In the genomic region with DNA sequence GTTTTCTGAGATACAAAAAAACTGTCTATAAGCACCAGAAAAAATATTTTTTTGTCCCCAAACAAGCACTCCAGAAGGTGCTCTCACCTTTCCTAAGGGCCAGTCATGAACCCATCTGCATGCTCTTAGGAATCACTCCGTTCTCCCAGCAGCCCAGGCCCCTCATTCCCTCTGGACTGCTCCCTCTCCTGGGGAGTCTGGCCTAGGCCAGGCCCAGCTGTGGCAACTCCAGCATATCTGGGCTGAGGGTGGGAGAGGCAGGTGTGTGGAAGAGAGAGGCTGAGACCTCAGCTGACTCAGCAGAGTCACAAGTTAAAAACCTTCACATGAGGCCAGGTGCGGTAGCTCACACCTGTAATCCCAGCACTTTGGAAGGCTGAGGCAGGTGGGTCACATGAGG, we compare ENCODE assay signal across 1 cellular context.
TF ChIP-seq lines count a peak whose summit lies in the region.

No MANE protein-coding gene starts in this region.

TF ChIP-seq in H1, 55 proteins besides CTCF, POLR2A, EP300 and RAD21:
- TF ChIP-seq MAFK (IDR thresholded peaks at IDR 0.05; ENCODE audit: low read depth, low read length) (peak; percentile 25; the same call in 1 of the 2 replicates), NANOG (IDR thresholded peaks at IDR 0.05; ENCODE audit: insufficient read depth, low read depth, low read length, poor library complexity, severe bottlenecking) (no peak), EZH2 (IDR thresholded peaks at IDR 0.05; ENCODE audit: low read depth, low read length, severe bottlenecking) (no peak), CBX5 (IDR thresholded peaks at IDR 0.05; ENCODE audit: low read depth, low read length) (no peak)
